In the genomic region with DNA sequence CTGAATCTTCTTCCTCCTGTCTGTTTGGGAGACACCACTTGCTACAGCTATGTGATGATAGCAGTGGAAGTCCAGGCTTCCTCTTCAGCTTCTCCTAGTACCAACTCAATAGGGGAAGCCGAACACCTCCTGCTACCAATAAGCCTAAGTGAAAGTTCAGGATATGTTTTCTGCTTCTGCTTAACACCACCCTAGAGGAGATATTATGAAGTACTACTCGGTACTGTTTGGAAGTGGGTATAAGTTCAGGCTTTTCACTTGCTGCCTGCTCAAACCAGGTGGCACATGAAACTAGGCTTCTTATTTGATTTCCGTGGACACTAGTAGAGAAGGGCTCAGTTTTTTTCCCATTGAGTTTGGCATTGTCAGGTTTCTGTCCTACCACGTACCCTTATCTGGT, we compare ENCODE assay signal across 22 cellular contexts.
DNase-seq lines count a peak whose midpoint lies in the region; ATAC-seq, FAIRE-seq and TF ChIP-seq lines count a peak whose summit lies in the region.
"Had no signal": no experiment of that assay in that cellular context is flagged by ENCODE, and none has a peak within 500 bp of the region (broad histone marks: within the 10 kb centered on the region; RNA-seq: fewer than 3 reads in every experiment).

No MANE protein-coding gene starts in this region.

- TF ChIP-seq RAD21 in K562 (CRISPR knock-in tag; conservative IDR thresholded peaks at IDR 0.05 in 1 of 2, IDR thresholded peaks at IDR 0.05 in 1 of 2) = no peak

- H3K4me2 ChIP-seq in K562 (ENCODE audit: insufficient read depth, low read length) = no peak overlapping the region
- H3K4me2 ChIP-seq: SK-N-SH had no signal

- peaks cover 5% of the 10 kb centered on the region for H3K4me1 ChIP-seq in A673 (ENCODE audit: insufficient read depth, low read length, poor library complexity, severe bottlenecking)
- peaks cover 13% of the 10 kb centered on the region for H3K4me1 ChIP-seq in CD4-positive, CD25-positive, alpha-beta regulatory T cell (ENCODE audit: control insufficient read depth, insufficient read depth, low read length, poor library complexity, severe bottlenecking)
- H3K4me1 ChIP-seq in K562 (replicated peaks in 1 of 2; ENCODE audit: control insufficient read depth in 2 of 2, insufficient read depth in 2 of 2, low read length in 2 of 2) = peaks cover 0 to 37% of the 10 kb centered on the region in 2 experiments; a peak in 4 of 5 replicates
- H3K4me1 ChIP-seq in transverse colon = peaks cover 0 to 6% (median 1%) of the 10 kb centered on the region in 4 donors

- in situ Hi-C loops in K562 (cut with MboI) = no loop called here
- in situ Hi-C loops in transverse colon (cut with MboI; ENCODE audit: low pct_ligation_motif_present in 1 of 4, low pct_unique_long_range_greater_than_20kb in 1 of 4, low sequenced_read_pairs in 3 of 4) = no loop called here

- no peak overlapping the region for H3K4me3 ChIP-seq in A673 (ENCODE audit: low read depth, low read length, poor library complexity, severe bottlenecking)
- no peak overlapping the region for H3K4me3 ChIP-seq in CD4-positive, CD25-positive, alpha-beta regulatory T cell (ENCODE audit: low read depth, low read length)
- H3K4me3 ChIP-seq in NB4 (ENCODE audit: low read depth, low read length) = no peak overlapping the region
- H3K4me3 ChIP-seq in K562 = no peak overlapping the region
- H3K4me3 ChIP-seq in transverse colon = no peak overlapping the region

- H3K27ac ChIP-seq in A673 (ENCODE audit: low read depth, low read length, poor library complexity, severe bottlenecking) (no peak overlapping the region), K562 (ENCODE audit: extremely low read depth, low read depth, low read length) (no peak overlapping the region), transverse colon (no peak overlapping the region)
- no peak overlapping the region for H3K27ac ChIP-seq in CD4-positive, CD25-positive, alpha-beta regulatory T cell (ENCODE audit: insufficient read depth, low read length, poor library complexity, severe bottlenecking)
- H3K27ac ChIP-seq: C4-2B had no signal

- H3K27me3 ChIP-seq in A673 (replicated peaks; ENCODE audit: insufficient read depth, low read depth, low read length, poor library complexity) = no peaks in the 10 kb centered on the region
- H3K27me3 ChIP-seq in CD4-positive, CD25-positive, alpha-beta regulatory T cell (ENCODE audit: control insufficient read depth, insufficient read depth, low read length) = no peaks in the 10 kb centered on the region
- H3K27me3 ChIP-seq in K562 (ENCODE audit: control insufficient read depth in 2 of 2, insufficient read depth in 2 of 2, low read length in 2 of 2) = no peaks in the 10 kb centered on the region
- no peaks in the 10 kb centered on the region for H3K27me3 ChIP-seq in transverse colon

- CTCF ChIA-PET in A673 (lab: Charles Lee) (no interaction called here), K562 (lab: Yijun Ruan, JAX; ENCODE audit: low intra/inter-chr PET ratio) (no interaction called here)
- CTCF ChIA-PET in activated CD8-positive, alpha-beta memory T cell treated with anti-CD3 and anti-CD28 coated beads, Interleukin-2, amount 10 ng/mL, durations not matched to agents 7 days and 5 days (lab: Charles Lee) = interaction anchor here (1.9 kb wide), 1 partner anchor 34 kb away, joined by 5 read pairs; no protein-coding TSS in a partner anchor

- no peak overlapping the region for H3K9ac ChIP-seq in K562 (ENCODE audit: insufficient read depth in 1 of 2, low read depth in 2 of 2, low read length in 2 of 2)
- H3K9ac ChIP-seq: SK-N-SH had no signal

- peaks cover 60 to 82% (median 73%) of the 10 kb centered on the region in 4 donors for H3K4me1 Mint-ChIP-seq in CD4-positive, CD25-positive, alpha-beta regulatory T cell
- H3K4me1 Mint-ChIP-seq in activated CD8-positive, alpha-beta memory T cell treated with anti-CD3 and anti-CD28 coated beads, Interleukin-2, amount 10 ng/mL, durations not matched to agents 7 days and 5 days = peaks cover 41% of the 10 kb centered on the region

- no peaks in the 10 kb centered on the region for H4K20me1 ChIP-seq in K562 (replicated peaks; ENCODE audit: control insufficient read depth, insufficient read depth, low read length)

- H3K27ac Mint-ChIP-seq in CD4-positive, CD25-positive, alpha-beta regulatory T cell = peak overlapping the region in 2 of 3 donors; percentile 36 to 57
- no peak overlapping the region for H3K27ac Mint-ChIP-seq in activated CD8-positive, alpha-beta memory T cell treated with anti-CD3 and anti-CD28 coated beads, Interleukin-2, amount 10 ng/mL, durations not matched to agents 7 days and 5 days
- H3K27ac Mint-ChIP-seq: B cell, T-cell had no signal

- H3K4me3 Mint-ChIP-seq in CD4-positive, CD25-positive, alpha-beta regulatory T cell = peak overlapping the region in 1 of 4 donors; percentile 13
- no peak overlapping the region for H3K4me3 Mint-ChIP-seq in activated CD8-positive, alpha-beta memory T cell treated with anti-CD3 and anti-CD28 coated beads, Interleukin-2, amount 10 ng/mL, durations not matched to agents 7 days and 5 days
- H3K4me3 Mint-ChIP-seq: B cell, T-cell had no signal

- peak; percentile 29 for FAIRE-seq in K562 (lab: Jason Lieb, UNC)

- DNase-seq in A673 (ENCODE audit: low spot score) (no peak), NB4 (ENCODE audit: low read depth) (peak; percentile 15), K562 (ENCODE audit: extremely low read depth in 1 of 4, low spot score in 3 of 4) (peak in 1 of 4 experiments; percentile 7), NCI-H1092 (lab: John Stamatoyannopoulos, UW) (no peak), transverse colon (no peak)
- no peak for DNase-seq in CD4-positive, CD25-positive, alpha-beta regulatory T cell
- no peak for DNase-seq in activated CD8-positive, alpha-beta memory T cell treated with anti-CD3 and anti-CD28 coated beads, Interleukin-2, amount 10 ng/mL, durations not matched to agents 7 days and 5 days
- DNase-seq: Calu3; CD8-positive, alpha-beta memory T cell; DMS79 treated with DMSO at 0.1 percent for 48 hours; H7; IMR-90; MV-4-11; NCI-H2029; NCI-H446; NCI-H524 treated with DMSO at 0.1 percent for 48 hours; NCI-H774; PC-3; SK-N-SH; T-cell had no signal

- peaks cover 19% of the 10 kb centered on the region; the same call in 2 of the 3 replicates for H3K79me2 ChIP-seq in K562 (ENCODE audit: control insufficient read depth, insufficient read depth, low read length)

- TF ChIP-seq POLR2A in NB4 (IDR thresholded peaks at IDR 0.05; ENCODE audit: extremely low read depth, insufficient read length) (no peak), K562 (conservative IDR thresholded peaks at IDR 0.05) (no peak), transverse colon (IDR thresholded peaks at IDR 0.05) (no peak)

- H3K9me3 Mint-ChIP-seq in CD4-positive, CD25-positive, alpha-beta regulatory T cell = peaks cover 0 to 5% (median 0%) of the 10 kb centered on the region in 7 donors
- H3K9me3 Mint-ChIP-seq in activated CD8-positive, alpha-beta memory T cell treated with anti-CD3 and anti-CD28 coated beads, Interleukin-2, amount 10 ng/mL, durations not matched to agents 7 days and 5 days (ENCODE audit: low read depth) = peaks cover 6% of the 10 kb centered on the region
- H3K9me3 Mint-ChIP-seq: T-cell had no signal

- H3K36me3 ChIP-seq in A673 (ENCODE audit: insufficient read depth, low read length, poor library complexity, severe bottlenecking) (no peaks in the 10 kb centered on the region), K562 (ENCODE audit: control insufficient read depth, insufficient read depth, low read length) (0 out of 3 replicates have a peak, but pooled peaks cover 3% of the 10 kb centered on the region), transverse colon (no peaks in the 10 kb centered on the region)
- peaks cover 5% of the 10 kb centered on the region for H3K36me3 ChIP-seq in CD4-positive, CD25-positive, alpha-beta regulatory T cell (ENCODE audit: control insufficient read depth, insufficient read depth, low read length)

- POLR2A ChIA-PET in A673 (lab: Charles Lee; ENCODE audit: low non-redundant PET) (no interaction called here), K562 (lab: Yijun Ruan, JAX) (no interaction called here)

- no peak overlapping the region for H2AFZ ChIP-seq in K562 (ENCODE audit: low read depth, low read length)

- ATAC-seq in CD4-positive, CD25-positive, alpha-beta regulatory T cell (ENCODE audit: low read depth in 2 of 2) = no peak
- peak; percentile 45 for ATAC-seq in K562
- ATAC-seq in activated CD8-positive, alpha-beta memory T cell treated with anti-CD3 and anti-CD28 coated beads, Interleukin-2, amount 10 ng/mL, durations not matched to agents 7 days and 5 days = no peak
- ATAC-seq: PC-3, T-cell had no signal

- TF ChIP-seq EP300 in K562 (IDR thresholded peaks at IDR 0.05; ENCODE audit: low read length) = no peak
- no peak for TF ChIP-seq EP300 in transverse colon (IDR thresholded peaks at IDR 0.05; ENCODE audit: low read depth)

- H3K9me3 ChIP-seq in A673 (ENCODE audit: low read depth, low read length, poor library complexity, severe bottlenecking) (no peaks in the 10 kb centered on the region), K562 (replicated peaks; ENCODE audit: control insufficient read depth, insufficient read depth, low read depth, low read length) (no peaks in the 10 kb centered on the region), transverse colon (no peaks in the 10 kb centered on the region)
- no peaks in the 10 kb centered on the region for H3K9me3 ChIP-seq in CD4-positive, CD25-positive, alpha-beta regulatory T cell (ENCODE audit: control insufficient read depth in 2 of 2, low read length in 2 of 2)
- H3K9me3 ChIP-seq: SK-N-SH had no signal

- intact Hi-C loops in A673 (cut with micrococcal nuclease; ENCODE audit: unreplicated experiment) = no loop called here
- intact Hi-C loops in K562 (cut with micrococcal nuclease) = no loop called here
- intact Hi-C loops in transverse colon (cut with DNase I; ENCODE audit: low total_unique reads) = no loop called here

- no peaks in the 10 kb centered on the region for H3K9me1 ChIP-seq in K562 (ENCODE audit: control insufficient read depth, insufficient read depth, low read length)

- BruUV-seq in A673 (replicated peaks; lab: Mats Ljungman, UMichigan) (no TSS peak), K562 (replicated peaks; lab: Mats Ljungman, UMichigan) (no TSS peak)

- H3K36me3 Mint-ChIP-seq in CD4-positive, CD25-positive, alpha-beta regulatory T cell = peaks cover 15% of the 10 kb centered on the region
- H3K36me3 Mint-ChIP-seq in activated CD8-positive, alpha-beta memory T cell treated with anti-CD3 and anti-CD28 coated beads, Interleukin-2, amount 10 ng/mL, durations not matched to agents 7 days and 5 days = peaks cover 28% of the 10 kb centered on the region

- 0 out of 2 replicates have a peak, but pooled peaks have one; percentile 8 for TF ChIP-seq CTCF in A673 (conservative IDR thresholded peaks at IDR 0.05; ENCODE audit: low read depth, low read length)
- no peak for TF ChIP-seq CTCF in NB4 (IDR thresholded peaks at IDR 0.05; ENCODE audit: low read depth, low read length)
- TF ChIP-seq CTCF in K562 (IDR thresholded peaks at IDR 0.05 in 2 of 3, conservative IDR thresholded peaks at IDR 0.05 in 1 of 3; ENCODE audit: insufficient read depth in 2 of 3, low read depth in 1 of 3, low read length in 3 of 3) = no peak
- TF ChIP-seq CTCF in transverse colon (IDR thresholded peaks at IDR 0.05) = no peak

- no peaks in the 10 kb centered on the region for H3K27me3 Mint-ChIP-seq in CD4-positive, CD25-positive, alpha-beta regulatory T cell
- no peaks in the 10 kb centered on the region for H3K27me3 Mint-ChIP-seq in activated CD8-positive, alpha-beta memory T cell treated with anti-CD3 and anti-CD28 coated beads, Interleukin-2, amount 10 ng/mL, durations not matched to agents 7 days and 5 days
- H3K27me3 Mint-ChIP-seq: B cell; CD8-positive, alpha-beta memory T cell; T-cell had no signal

- WGBS in K562 (ENCODE audit: insufficient coverage, low coverage, missing lambda C conversion rate) = 46% methylated on average over 4 of the region's 4 CpGs
- WGBS in transverse colon (ENCODE audit: low coverage in 1 of 2), 2 donors = 71 to 100% methylated on average over 2 to 4 of the region's 4 CpGs
